8 cellular contexts compared by ENCODE assay signal in genomic region chr6:125584468-125584939, GRCh38.
DNase-seq lines count a peak whose midpoint lies in the region; ATAC-seq and TF ChIP-seq lines count a peak whose summit lies in the region.

No MANE protein-coding gene starts in this region.

- intact Hi-C loops in right cardiac atrium (cut with DNase I) (no loop called here), sciatic nerve (cut with DNase I) (no loop called here), A673 (cut with micrococcal nuclease; ENCODE audit: unreplicated experiment) (no loop called here)

- whole genome bisulfite sequencing in right cardiac atrium, result 41% methylated on average over 9 of the region's 9 CpGs

- CTCF ChIA-PET in A673 (lab: Charles Lee), result no interaction called here

- H3K27me3 ChIP-seq in right cardiac atrium (ENCODE audit: control insufficient read depth, insufficient read depth) (no peaks in the 10 kb centered on the region), A673 (replicated peaks; ENCODE audit: insufficient read depth, low read depth, low read length, poor library complexity) (no peaks in the 10 kb centered on the region)

- no TSS peak for BruUV-seq in A673 (replicated peaks; lab: Mats Ljungman, UMichigan)

- no peaks in the 10 kb centered on the region for H3K9me3 ChIP-seq in right cardiac atrium (ENCODE audit: control insufficient read depth, low read length)
- H3K9me3 ChIP-seq in A673 (ENCODE audit: low read depth, low read length, poor library complexity, severe bottlenecking), result no peaks in the 10 kb centered on the region

- no peaks in the 10 kb centered on the region for H3K36me3 ChIP-seq in A673 (ENCODE audit: insufficient read depth, low read length, poor library complexity, severe bottlenecking)

- no peak overlapping the region for H3K27ac ChIP-seq in right cardiac atrium (ENCODE audit: low read length)
- no peak overlapping the region for H3K27ac ChIP-seq in A673 (ENCODE audit: low read depth, low read length, poor library complexity, severe bottlenecking)

- TF ChIP-seq CTCF in LNCaP clone FGC (IDR thresholded peaks at IDR 0.05; ENCODE audit: control insufficient read depth, extremely low read depth, insufficient read depth) (peak; percentile 20; the same call in 1 of the 2 replicates), A673 (conservative IDR thresholded peaks at IDR 0.05; ENCODE audit: low read depth, low read length) (no peak)

- no peaks in the 10 kb centered on the region for H3K4me1 ChIP-seq in right cardiac atrium (ENCODE audit: control insufficient read depth, insufficient read depth, low read length)
- H3K4me1 ChIP-seq in A673 (ENCODE audit: insufficient read depth, low read length, poor library complexity, severe bottlenecking), result no peaks in the 10 kb centered on the region

- peak; percentile 55 to 77 for ATAC-seq in right cardiac atrium
- peak; percentile 38 for ATAC-seq in sciatic nerve
- ATAC-seq in HG02610 (IDR thresholded peaks at IDR 0.05; ENCODE audit: unreplicated experiment), result no peak

- POLR2A ChIA-PET in A673 (lab: Charles Lee; ENCODE audit: low non-redundant PET), result no interaction called here

- H3K4me3 ChIP-seq in LNCaP clone FGC (ENCODE audit: low read depth, low read length), result no peak overlapping the region
- no peak overlapping the region for H3K4me3 ChIP-seq in right cardiac atrium (ENCODE audit: low read length)
- no peak overlapping the region for H3K4me3 ChIP-seq in A673 (ENCODE audit: low read depth, low read length, poor library complexity, severe bottlenecking)

- peak; percentile 18 for DNase-seq in LNCaP clone FGC (ENCODE audit: low read depth)
- peak; percentile 7 for DNase-seq in amniotic epithelial cell (ENCODE audit: low read depth)
- peak in 2 of 3 donors; percentile 12 to 43 for DNase-seq in right cardiac atrium
- DNase-seq in sciatic nerve (ENCODE audit: low spot score), result no peak
- no peak for DNase-seq in activated gamma-delta T cell (lab: John Stamatoyannopoulos, UW)
- no peak for DNase-seq in A673 (ENCODE audit: low spot score)
- no peak for DNase-seq in D341Med (ENCODE audit: low spot score)

Comparison
In these comparisons a context has a peak if more than half of its experiments do, and no peak if none do; other contexts are left out.
1. DNase-seq: peak in LNCaP clone FGC (single experiment), amniotic epithelial cell (single experiment) and right cardiac atrium (2 of 3); none in sciatic nerve (single experiment), activated gamma-delta T cell (single experiment), A673 (single experiment) and D341Med (single experiment).